7 cellular contexts compared by ENCODE assay signal in genomic region chr11:67288198-67288451, GRCh38. TPM values are rescaled to one million over a fixed set of nuclear protein-coding genes. Genes with fewer than 3 reads are reported as not detected.
A peak's percentile ranks its signal among the peaks of the same experiment; 100 is the strongest.
DNase-seq lines count a peak whose midpoint lies in the region; ATAC-seq and TF ChIP-seq lines count a peak whose summit lies in the region.

No MANE protein-coding gene starts in this region.

- peaks cover 6% of the 10 kb centered on the region for H3K23me2 ChIP-seq in H9 (ENCODE audit: insufficient read length, low read depth, low read length, poor library complexity, severe bottlenecking)

- H4K5ac ChIP-seq in H9 (ENCODE audit: insufficient read length, low read depth, low read length): no peak overlapping the region

- H2BK120ac ChIP-seq in H9 (ENCODE audit: low read depth, low read length, poor library complexity, severe bottlenecking): no peak overlapping the region

- H3K23ac ChIP-seq in H9 (ENCODE audit: insufficient read length, low read depth, low read length): no peak overlapping the region

- H4K8ac ChIP-seq in H9 (replicated peaks; ENCODE audit: insufficient read length, low read depth, low read length): no peak overlapping the region

- H2BK20ac ChIP-seq in H9 (ENCODE audit: low read depth, low read length, poor library complexity, severe bottlenecking): no peak overlapping the region

- no peak overlapping the region for H2BK12ac ChIP-seq in H9 (ENCODE audit: insufficient read length, low read depth, low read length)

- H4K20me1 ChIP-seq in H9 (ENCODE audit: control insufficient read depth, insufficient read depth, insufficient read length): no peaks in the 10 kb centered on the region

- no peak overlapping the region for H2AFZ ChIP-seq in H9 (ENCODE audit: low read length)

- H3K14ac ChIP-seq in H9 (ENCODE audit: insufficient read depth, low read length): peak overlapping the region; percentile 81

- no peaks in the 10 kb centered on the region for H3K79me1 ChIP-seq in H9 (ENCODE audit: insufficient read depth, low read depth, low read length, poor library complexity, severe bottlenecking)

- peaks cover 16 to 17% of the 10 kb centered on the region in 2 experiments for H3K4me1 Mint-ChIP-seq in H9
- peaks cover 15% of the 10 kb centered on the region for H3K4me1 Mint-ChIP-seq in WTC11
- H3K4me1 Mint-ChIP-seq in stimulated activated naive B cell treated with anti-CD40 and anti-IgM and Interleukin-4, amounts not matched to agents 10 μg/mL and 1 μg/mL and 100 μg/mL, for 72 hours: peaks cover 39 to 78% of the 10 kb centered on the region in 2 donors

- peak overlapping the region; percentile 93 for H3K4me3 ChIP-seq in right cardiac atrium (ENCODE audit: low read length)

- no peak overlapping the region for H3K4ac ChIP-seq in H9 (ENCODE audit: low read depth, low read length)

- POLR2A ChIA-PET in WTC11 (lab: Charles Lee): interaction anchor here (1.6 to 3.2 kb wide), 3 partner anchors 11 to 48 kb away, joined by 7 to 24 read pairs (median 15); partner anchors contain the start of gene SSH3

- no peaks in the 10 kb centered on the region for H3K79me2 ChIP-seq in H9 (ENCODE audit: insufficient read depth, low read length)

- H3K36me3 Mint-ChIP-seq in H9 (ENCODE audit: insufficient read depth in 1 of 3, low read depth in 3 of 3) (peaks cover 10 to 48% (median 23%) of the 10 kb centered on the region in 3 experiments; a peak in 6 of 7 replicates), WTC11 (peaks cover 11% of the 10 kb centered on the region)
- peaks cover 45 to 52% of the 10 kb centered on the region in 2 donors for H3K36me3 Mint-ChIP-seq in stimulated activated naive B cell treated with anti-CD40 and anti-IgM and Interleukin-4, amounts not matched to agents 10 μg/mL and 1 μg/mL and 100 μg/mL, for 72 hours

- H3K27ac ChIP-seq in H9 (ENCODE audit: insufficient read length, low read depth, low read length) (peak overlapping the region; percentile 64), right cardiac atrium (ENCODE audit: low read length) (peak overlapping the region; percentile 87)

- peak overlapping the region; percentile 84 for H3K4me2 ChIP-seq in H9 (ENCODE audit: insufficient read depth, insufficient read length, low read length)

- H4K91ac ChIP-seq in H9 (ENCODE audit: insufficient read length, low read depth, low read length): no peak overlapping the region

- H3T11ph ChIP-seq in H9 (ENCODE audit: low read length): no peak overlapping the region

- no peaks in the 10 kb centered on the region for H3K9me3 ChIP-seq in H9 (ENCODE audit: control insufficient read depth, low read depth, low read length)
- no peaks in the 10 kb centered on the region for H3K9me3 ChIP-seq in right cardiac atrium (ENCODE audit: control insufficient read depth, low read length)

- DNase-seq in H9 (no peak), WTC11 (ENCODE audit: low spot score) (no peak), right cardiac atrium (no peak), NCI-H69 (lab: John Stamatoyannopoulos, UW) (no peak)
- DNase-seq in stimulated activated naive B cell treated with anti-CD40 and anti-IgM and Interleukin-4, amounts not matched to agents 10 μg/mL and 1 μg/mL and 100 μg/mL, for 72 hours: no peak

- H3K9me3 Mint-ChIP-seq in H9: no peaks in the 10 kb centered on the region; a peak in 1 of 5 replicates
- no peaks in the 10 kb centered on the region for H3K9me3 Mint-ChIP-seq in WTC11
- H3K9me3 Mint-ChIP-seq in stimulated activated naive B cell treated with anti-CD40 and anti-IgM and Interleukin-4, amounts not matched to agents 10 μg/mL and 1 μg/mL and 100 μg/mL, for 72 hours: peaks cover 0 to 1% of the 10 kb centered on the region in 2 donors

- H3K27me3 ChIP-seq in H9 (ENCODE audit: insufficient read depth, low read length): no peaks in the 10 kb centered on the region
- no peaks in the 10 kb centered on the region for H3K27me3 ChIP-seq in right cardiac atrium (ENCODE audit: control insufficient read depth, insufficient read depth)

- TF ChIP-seq CTCF in H9 (conservative IDR thresholded peaks at IDR 0.05): no peak
- no peak for TF ChIP-seq CTCF in WTC11 (IDR thresholded peaks at IDR 0.05)

- H2AK5ac ChIP-seq in H9 (ENCODE audit: insufficient read length, low read length): no peak overlapping the region

- H3K4me3 Mint-ChIP-seq in H9: peak overlapping the region; percentile 69 to 70
- peak overlapping the region; percentile 66 for H3K4me3 Mint-ChIP-seq in WTC11
- H3K4me3 Mint-ChIP-seq in stimulated activated naive B cell treated with anti-CD40 and anti-IgM and Interleukin-4, amounts not matched to agents 10 μg/mL and 1 μg/mL and 100 μg/mL, for 72 hours: peak overlapping the region; percentile 83 to 91

- no peak overlapping the region for H2BK5ac ChIP-seq in H9 (ENCODE audit: insufficient read length, low read length)

- ATAC-seq in WTC11 (no peak), right cardiac atrium (no peak), GM18907 (IDR thresholded peaks at IDR 0.05; ENCODE audit: unreplicated experiment) (no peak), HG03139 (IDR thresholded peaks at IDR 0.05; ENCODE audit: unreplicated experiment) (no peak)
- peak; percentile 8 to 13 for ATAC-seq in stimulated activated naive B cell treated with anti-CD40 and anti-IgM and Interleukin-4, amounts not matched to agents 10 μg/mL and 1 μg/mL and 100 μg/mL, for 72 hours (replicated peaks)

- H3K56ac ChIP-seq in H9 (ENCODE audit: insufficient read length, low read depth, low read length): no peak overlapping the region

- H3K27ac Mint-ChIP-seq in H9: peak overlapping the region; percentile 77 to 98 (median 94); a peak in 4 of 7 replicates
- peak overlapping the region; percentile 95 for H3K27ac Mint-ChIP-seq in WTC11
- peak overlapping the region; percentile 99 for H3K27ac Mint-ChIP-seq in stimulated activated naive B cell treated with anti-CD40 and anti-IgM and Interleukin-4, amounts not matched to agents 10 μg/mL and 1 μg/mL and 100 μg/mL, for 72 hours

- peak overlapping the region; percentile 73 for H3K9ac ChIP-seq in H9 (ENCODE audit: extremely low read depth, insufficient read length, low read length)

- peaks cover 4% of the 10 kb centered on the region; the same call in 1 of the 2 replicates for H3K4me1 ChIP-seq in H9 (ENCODE audit: insufficient read depth, low read length)
- peaks cover 6% of the 10 kb centered on the region for H3K4me1 ChIP-seq in right cardiac atrium (ENCODE audit: control insufficient read depth, insufficient read depth, low read length)

- intact Hi-C loops in right cardiac atrium (cut with DNase I): no loop called here

- H3K27me3 Mint-ChIP-seq in H9 (ENCODE audit: low read depth) (peaks cover 2% of the 10 kb centered on the region; the same call in 1 of the 2 replicates), WTC11 (ENCODE audit: low read depth) (no peaks in the 10 kb centered on the region)
- H3K27me3 Mint-ChIP-seq in stimulated activated naive B cell treated with anti-CD40 and anti-IgM and Interleukin-4, amounts not matched to agents 10 μg/mL and 1 μg/mL and 100 μg/mL, for 72 hours: no peaks in the 10 kb centered on the region

- WGBS in H9 (ENCODE audit: extremely low coverage, insufficient read length, low lambda C conversion rate): no CpG with 5 or more reads among the region's 4 CpGs
- WGBS in right cardiac atrium: 28% methylated on average over 4 of the region's 4 CpGs

- CTCF ChIA-PET in WTC11 (lab: Charles Lee): interaction anchor here (0.9 to 3.0 kb wide), 12 partner anchors 8 to 373 kb away, joined by 3 to 39 read pairs (median 10); partner anchors contain the start of genes POLD4, PPP1CA and SSH3

- H2BK15ac ChIP-seq in H9 (ENCODE audit: low read depth, low read length): no peak overlapping the region

- H3K18ac ChIP-seq in H9 (ENCODE audit: insufficient read length, low read depth, low read length): peak overlapping the region; percentile 66

TF ChIP-seq in WTC11, 78 proteins besides CTCF, POLR2A, EP300 and RAD21 (continues in another document):
- no peak for TF ChIP-seq FOXJ3 (CRISPR knock-in tag; IDR thresholded peaks at IDR 0.05; ENCODE audit: borderline replicate concordance)
- TF ChIP-seq RELA (CRISPR knock-in tag; IDR thresholded peaks at IDR 0.05; ENCODE audit: borderline replicate concordance): no peak
- TF ChIP-seq, protein P1, sequence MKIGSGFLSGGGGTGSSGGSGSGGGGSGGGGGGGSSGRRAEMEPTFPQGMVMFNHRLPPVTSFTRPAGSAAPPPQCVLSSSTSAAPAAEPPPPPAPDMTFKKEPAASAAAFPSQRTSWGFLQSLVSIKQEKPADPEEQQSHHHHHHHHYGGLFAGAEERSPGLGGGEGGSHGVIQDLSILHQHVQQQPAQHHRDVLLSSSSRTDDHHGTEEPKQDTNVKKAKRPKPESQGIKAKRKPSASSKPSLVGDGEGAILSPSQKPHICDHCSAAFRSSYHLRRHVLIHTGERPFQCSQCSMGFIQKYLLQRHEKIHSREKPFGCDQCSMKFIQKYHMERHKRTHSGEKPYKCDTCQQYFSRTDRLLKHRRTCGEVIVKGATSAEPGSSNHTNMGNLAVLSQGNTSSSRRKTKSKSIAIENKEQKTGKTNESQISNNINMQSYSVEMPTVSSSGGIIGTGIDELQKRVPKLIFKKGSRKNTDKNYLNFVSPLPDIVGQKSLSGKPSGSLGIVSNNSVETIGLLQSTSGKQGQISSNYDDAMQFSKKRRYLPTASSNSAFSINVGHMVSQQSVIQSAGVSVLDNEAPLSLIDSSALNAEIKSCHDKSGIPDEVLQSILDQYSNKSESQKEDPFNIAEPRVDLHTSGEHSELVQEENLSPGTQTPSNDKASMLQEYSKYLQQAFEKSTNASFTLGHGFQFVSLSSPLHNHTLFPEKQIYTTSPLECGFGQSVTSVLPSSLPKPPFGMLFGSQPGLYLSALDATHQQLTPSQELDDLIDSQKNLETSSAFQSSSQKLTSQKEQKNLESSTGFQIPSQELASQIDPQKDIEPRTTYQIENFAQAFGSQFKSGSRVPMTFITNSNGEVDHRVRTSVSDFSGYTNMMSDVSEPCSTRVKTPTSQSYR (CRISPR knock-in tag; IDR thresholded peaks at IDR 0.05): no peak
- TF ChIP-seq ZMAT4 (CRISPR knock-in tag; IDR thresholded peaks at IDR 0.05): no peak
- no peak for TF ChIP-seq ZNF232 (CRISPR knock-in tag; IDR thresholded peaks at IDR 0.05)
- TF ChIP-seq ZNF219 (CRISPR knock-in tag; IDR thresholded peaks at IDR 0.05; ENCODE audit: borderline replicate concordance): no peak

RNA-seq across cellular contexts. Expression of gene ANKRD13D, which starts 1.0 kb away (rescaled TPM):
- total RNA-seq in H9 (2021) (40.9 and 42.1 TPM in 2 replicates), WTC11 (2021) (36.8 to 55.5 TPM (median 42.4 TPM) in 3 replicates), right cardiac atrium (10 to 100 TPM; 20.0 to 25.3 (median 22.8) TPM)
- polyA plus RNA-seq in right cardiac atrium: 18.0 TPM

RNA-seq across cellular contexts. Expression of gene SSH3, which starts 15.2 kb away (rescaled TPM):
- total RNA-seq in H9 (2021) (42.2 and 44.2 TPM in 2 replicates), WTC11 (2021) (34.8 to 43.4 TPM (median 42.3 TPM) in 3 replicates), right cardiac atrium (10 to 100 TPM; 23.9 to 25.9 (median 25.1) TPM)
- polyA plus RNA-seq in right cardiac atrium: 14.9 TPM

RNA-seq across cellular contexts. Expression of gene GRK2, which starts 21.9 kb away (rescaled TPM):
- total RNA-seq in H9 (2021) (55.5 and 56.3 TPM in 2 replicates), WTC11 (2021) (59.4 to 68.1 TPM (median 61.4 TPM) in 3 replicates), right cardiac atrium (10 to 100 TPM; 50.4 to 56.5 (median 52.5) TPM)
- polyA plus RNA-seq in right cardiac atrium: 56.6 TPM

Comparison
In these comparisons a context has a peak if more than half of its experiments do, and no peak if none do; other contexts are left out.
1. ATAC-seq: peak in stimulated activated naive B cell treated with anti-CD40 and anti-IgM and Interleukin-4, amounts not matched to agents 10 μg/mL and 1 μg/mL and 100 μg/mL, for 72 hours (2 of 2); none in WTC11 (single experiment), right cardiac atrium (0 of 2), GM18907 (single experiment) and HG03139 (single experiment).
2. Peak in every context shown above with its lines, with median percentiles within 50 percentile points of each other: H3K27ac Mint-ChIP-seq and H3K4me3 Mint-ChIP-seq.